Comparison of ENCODE assay signal across 34 cellular contexts in genomic region chr12:51834411-51834810, GRCh38. TPM values are rescaled to one million over a fixed set of nuclear protein-coding genes. Genes with fewer than 3 reads are reported as not detected.
"Had no signal": no experiment of that assay in that cellular context is flagged by ENCODE, and none has a peak within 500 bp of the region (broad histone marks: within the 10 kb centered on the region; RNA-seq: fewer than 3 reads in every experiment).

No MANE protein-coding gene starts in this region.

- H3K4me3 Mint-ChIP-seq: effector memory CD8-positive, alpha-beta T cell; naive thymus-derived CD8-positive, alpha-beta T cell; stimulated activated effector memory CD8-positive, alpha-beta T cell treated with anti-CD3 and anti-CD28 coated beads, Interleukin-12 subunit alpha, Interleukin-12 subunit beta, amount 100 ng/mL, for 72 hours had no signal

- H3K27ac Mint-ChIP-seq: effector memory CD8-positive, alpha-beta T cell; naive thymus-derived CD8-positive, alpha-beta T cell; stimulated activated effector memory CD8-positive, alpha-beta T cell treated with anti-CD3 and anti-CD28 coated beads, Interleukin-12 subunit alpha, Interleukin-12 subunit beta, amount 100 ng/mL, for 72 hours had no signal

- DNase-seq: cerebellar nuclear complex; cortex of kidney; effector memory CD8-positive, alpha-beta T cell; erythroblast; heart left ventricle; hippocampal formation; left cardiac atrium; left lung; mesendoderm; midbrain; naive thymus-derived CD8-positive, alpha-beta T cell; stimulated activated CD4-positive, alpha-beta T cell treated with anti-CD3 and anti-CD28 coated beads, Interleukin-2, amount 100 ng/mL, for 24 hours; stimulated activated CD4-positive, alpha-beta T cell treated with anti-CD3 and anti-CD28 coated beads, Interleukin-4, amount 100 ng/mL, for 24 hours; stimulated activated naive CD4-positive, alpha-beta T cell treated with Interleukin-2 at 50 U/mL for 16 hours; substantia nigra; testis; tibial artery had no signal

- H3K4me3 ChIP-seq: heart left ventricle, left lung, prostate gland, right atrium auricular region, testis, tibial artery, upper lobe of left lung had no signal

- H3K4me1 ChIP-seq: prostate gland, testis, tibial artery had no signal

- H3K9me3 ChIP-seq: heart left ventricle, left lung, prostate gland, right atrium auricular region, testis, tibial artery, upper lobe of left lung had no signal

- H3K27me3 ChIP-seq: right atrium auricular region, testis, upper lobe of left lung had no signal

- H3K9me3 Mint-ChIP-seq: effector memory CD8-positive, alpha-beta T cell; naive thymus-derived CD8-positive, alpha-beta T cell; stimulated activated effector memory CD8-positive, alpha-beta T cell treated with anti-CD3 and anti-CD28 coated beads, Interleukin-12 subunit alpha, Interleukin-12 subunit beta, amount 100 ng/mL, for 72 hours had no signal

- H3K27ac ChIP-seq: left lung, prostate gland, right atrium auricular region, testis, tibial artery, upper lobe of left lung had no signal

- H3K36me3 ChIP-seq: heart left ventricle, left lung, prostate gland, right atrium auricular region, tibial artery, upper lobe of left lung had no signal

- FAIRE-seq: endometrium, frontal cortex, islet of Langerhans, urothelium cell line had no signal

- H3K36me3 Mint-ChIP-seq: naive thymus-derived CD8-positive, alpha-beta T cell; stimulated activated effector memory CD8-positive, alpha-beta T cell treated with anti-CD3 and anti-CD28 coated beads, Interleukin-12 subunit alpha, Interleukin-12 subunit beta, amount 100 ng/mL, for 72 hours had no signal

- ATAC-seq: effector memory CD8-positive, alpha-beta T cell; left cardiac atrium; left lung; naive thymus-derived CD8-positive, alpha-beta T cell; sciatic nerve; stimulated activated effector memory CD8-positive, alpha-beta T cell treated with anti-CD3 and anti-CD28 coated beads, Interleukin-12 subunit alpha, Interleukin-12 subunit beta, amount 100 ng/mL, for 72 hours had no signal

RNA-seq across cellular contexts. Expression of gene ANKRD33, which starts 53.5 kb away (rescaled TPM):
- total RNA-seq: fibroblast of villous mesenchyme; frontal cortex; heart left ventricle; kidney epithelial cell; left cardiac atrium; left lung; lower leg skin; lung microvascular endothelial cell; mucosa of gallbladder; naive thymus-derived CD8-positive, alpha-beta T cell; osteocyte; prostate gland; right atrium auricular region; skeletal muscle tissue; upper lobe of left lung had no signal
- polyA plus RNA-seq: heart left ventricle; naive thymus-derived CD8-positive, alpha-beta T cell; neural cell had no signal
